In genomic region chr2:180604077-180604476, GRCh38 we compare ENCODE assay signal across 8 cellular contexts.
DNase-seq lines count a peak whose midpoint lies in the region; ATAC-seq, FAIRE-seq and TF ChIP-seq lines count a peak whose summit lies in the region.

No MANE protein-coding gene starts in this region.

- no peak overlapping the region for H3K4me3 Mint-ChIP-seq in stimulated activated memory B cell treated with anti-CD40 and anti-IgM and Interleukin-4, amounts not matched to agents 10 μg/mL and 1 μg/mL and 100 μg/mL, for 72 hours

- H3K36me3 ChIP-seq in PC-9 (ENCODE audit: low read depth) (no peaks in the 10 kb centered on the region), keratinocyte (ENCODE audit: control insufficient read depth in 2 of 2, extremely low read depth in 1 of 2, insufficient read depth in 2 of 2, low read length in 2 of 2) (no peaks in the 10 kb centered on the region)

- intact Hi-C loops in PC-9 (cut with micrococcal nuclease; ENCODE audit: unreplicated experiment): no loop called here

- H3K4me2 ChIP-seq in PC-9 (no peak overlapping the region), keratinocyte (ENCODE audit: control insufficient read depth, extremely low read depth, insufficient read depth, low read depth, low read length) (no peak overlapping the region)

- no peaks in the 10 kb centered on the region for H3K79me2 ChIP-seq in PC-9 (ENCODE audit: low read depth)
- H3K79me2 ChIP-seq in keratinocyte (ENCODE audit: control insufficient read depth, insufficient read depth, low read length): no peaks in the 10 kb centered on the region

- H3K9me3 ChIP-seq in PC-9 (ENCODE audit: insufficient read depth, low read depth) (no peaks in the 10 kb centered on the region), keratinocyte (ENCODE audit: control insufficient read depth, low read depth, low read length) (no peaks in the 10 kb centered on the region)

- H3F3A ChIP-seq in PC-9 (ENCODE audit: insufficient read depth, low read depth): no peaks in the 10 kb centered on the region

- H3K4me1 Mint-ChIP-seq in stimulated activated memory B cell treated with anti-CD40 and anti-IgM and Interleukin-4, amounts not matched to agents 10 μg/mL and 1 μg/mL and 100 μg/mL, for 72 hours: no peaks in the 10 kb centered on the region

- no peaks in the 10 kb centered on the region for H3K27me3 ChIP-seq in PC-9 (ENCODE audit: insufficient read depth, low read depth)
- H3K27me3 ChIP-seq in keratinocyte (ENCODE audit: control insufficient read depth, extremely low read depth, insufficient read depth, low read length): no peaks in the 10 kb centered on the region

- no peaks in the 10 kb centered on the region for H3K9me1 ChIP-seq in keratinocyte (ENCODE audit: control insufficient read depth, extremely low read depth, insufficient read depth, low read length)

- H3K9me2 ChIP-seq in PC-9 (ENCODE audit: insufficient read depth): no peaks in the 10 kb centered on the region; the same call in 1 of the 2 replicates

- dilution Hi-C loops in keratinocyte (cut with MboI; ENCODE audit: extremely low pct_ligation_motif_present, low sequenced_read_pairs): no loop called here

- CTCF ChIA-PET in PC-9 (lab: Charles Lee): no interaction called here

- H2AFZ ChIP-seq in PC-9 (no peak overlapping the region), keratinocyte (ENCODE audit: control insufficient read depth, low read length) (no peak overlapping the region)

- no peak overlapping the region for H3K27ac Mint-ChIP-seq in stimulated activated memory B cell treated with anti-CD40 and anti-IgM and Interleukin-4, amounts not matched to agents 10 μg/mL and 1 μg/mL and 100 μg/mL, for 72 hours

- TF ChIP-seq CTCF in GM10266 (IDR thresholded peaks at IDR 0.05; ENCODE audit: control insufficient read depth, insufficient read depth, low read depth, missing control alignments) (peak; percentile 31), PC-9 (conservative IDR thresholded peaks at IDR 0.05) (peak; percentile 57), keratinocyte (optimal IDR thresholded peaks at IDR 0.05 in 1 of 3, IDR thresholded peaks at IDR 0.05 in 1 of 3, conservative IDR thresholded peaks at IDR 0.05 in 1 of 3; ENCODE audit: extremely low read depth in 1 of 3, insufficient read depth in 2 of 3, low read length in 3 of 3) (peak in 2 of 3 experiments; percentile 52 to 59)

- H3K9ac ChIP-seq in keratinocyte (ENCODE audit: control insufficient read depth, extremely low read depth, insufficient read depth, low read length): no peak overlapping the region

- no TSS peak for BruUV-seq in PC-9 (replicated peaks; lab: Mats Ljungman, UMichigan)

- H4K20me1 ChIP-seq in PC-9 (ENCODE audit: insufficient read depth) (no peaks in the 10 kb centered on the region), keratinocyte (ENCODE audit: control insufficient read depth, extremely low read depth, insufficient read depth, low read length) (no peaks in the 10 kb centered on the region)

- H3K4me3 ChIP-seq in PC-9 (no peak overlapping the region), keratinocyte (ENCODE audit: control insufficient read depth in 2 of 3, extremely low read depth in 1 of 3, insufficient read depth in 2 of 3, low read depth in 1 of 3, low read length in 3 of 3) (no peak overlapping the region)

- POLR2A ChIA-PET in PC-9 (lab: Charles Lee; ENCODE audit: unreplicated experiment): no interaction called here

- H3K4me1 ChIP-seq in PC-9 (replicated peaks; ENCODE audit: insufficient read depth) (no peaks in the 10 kb centered on the region), keratinocyte (ENCODE audit: control insufficient read depth, extremely low read depth, insufficient read depth, low read length) (no peaks in the 10 kb centered on the region)

- no peaks in the 10 kb centered on the region for H3K27me3 Mint-ChIP-seq in stimulated activated memory B cell treated with anti-CD40 and anti-IgM and Interleukin-4, amounts not matched to agents 10 μg/mL and 1 μg/mL and 100 μg/mL, for 72 hours

- no peaks in the 10 kb centered on the region for H3K9me3 Mint-ChIP-seq in stimulated activated memory B cell treated with anti-CD40 and anti-IgM and Interleukin-4, amounts not matched to agents 10 μg/mL and 1 μg/mL and 100 μg/mL, for 72 hours

- ATAC-seq in HG02798 (IDR thresholded peaks at IDR 0.05; ENCODE audit: poor library complexity, unreplicated experiment): peak; percentile 74
- no peak for ATAC-seq in stimulated activated memory B cell treated with anti-CD40 and anti-IgM and Interleukin-4, amounts not matched to agents 10 μg/mL and 1 μg/mL and 100 μg/mL, for 72 hours

- H3K27ac ChIP-seq in PC-9 (no peak overlapping the region), keratinocyte (ENCODE audit: control insufficient read depth, insufficient read depth, low read length) (no peak overlapping the region)

- H3K36me3 Mint-ChIP-seq in stimulated activated memory B cell treated with anti-CD40 and anti-IgM and Interleukin-4, amounts not matched to agents 10 μg/mL and 1 μg/mL and 100 μg/mL, for 72 hours: no peaks in the 10 kb centered on the region

- DNase-seq in GM10266 (ENCODE audit: extremely low spot score) (peak; percentile 9), PC-9 (no peak), keratinocyte (ENCODE audit: low read depth, low spot score) (no peak), anterior cingulate cortex (lab: John Stamatoyannopoulos, UW) (no peak), HuH-7 (ENCODE audit: low spot score) (no peak), NCI-H446 treated with DMSO at 0.1 percent for 48 hours (lab: John Stamatoyannopoulos, UW) (no peak)

- FAIRE-seq in keratinocyte (lab: Jason Lieb, UNC): peak; percentile 70
